Comparison of ENCODE assay signal across 1 cellular context in genomic region chr7:41912426-41912825, GRCh38.
TF ChIP-seq lines count a peak whose summit lies in the region.

No MANE protein-coding gene starts in this region.

TF ChIP-seq in SK-N-SH, 30 proteins besides CTCF, POLR2A, EP300 and RAD21:
- TF ChIP-seq ZBTB33 (IDR thresholded peaks at IDR 0.05; ENCODE audit: borderline replicate concordance, low read depth): no peak
- no peak for TF ChIP-seq JUND (IDR thresholded peaks at IDR 0.05)
- no peak for TF ChIP-seq USF1 (IDR thresholded peaks at IDR 0.05; ENCODE audit: borderline replicate concordance, low read depth)
- TF ChIP-seq REST (IDR thresholded peaks at IDR 0.05; ENCODE audit: low read depth, low read length): no peak
- no peak for TF ChIP-seq MXI1 (IDR thresholded peaks at IDR 0.05; ENCODE audit: low read depth, low read length)
- no peak for TF ChIP-seq NRF1 (IDR thresholded peaks at IDR 0.05; ENCODE audit: low read depth, low read length)
- TF ChIP-seq IRF3 (IDR thresholded peaks at IDR 0.05; ENCODE audit: low read depth, low read length): no peak
- TF ChIP-seq TCF12 (IDR thresholded peaks at IDR 0.05): no peak
- no peak for TF ChIP-seq PBX3 (IDR thresholded peaks at IDR 0.05)
- no peak for TF ChIP-seq CHD2 (IDR thresholded peaks at IDR 0.05; ENCODE audit: low read length, partially characterized antibody)
- TF ChIP-seq TEAD4 (IDR thresholded peaks at IDR 0.05; ENCODE audit: borderline replicate concordance, insufficient read depth): no peak
- no peak for TF ChIP-seq GABPA (IDR thresholded peaks at IDR 0.05; ENCODE audit: low read depth)
- TF ChIP-seq RFX5 (IDR thresholded peaks at IDR 0.05; ENCODE audit: low read length): no peak
- no peak for TF ChIP-seq MEF2A (IDR thresholded peaks at IDR 0.05; ENCODE audit: borderline replicate concordance, low read depth)
- no peak for TF ChIP-seq FOXJ3 (CRISPR knock-in tag; IDR thresholded peaks at IDR 0.05)
